In genomic region chr1:207259391-207259790, GRCh38 we compare ENCODE assay signal across 10 cellular contexts.
DNase-seq lines count a peak whose midpoint lies in the region; ATAC-seq and TF ChIP-seq lines count a peak whose summit lies in the region.
"Had no signal": no experiment of that assay in that cellular context is flagged by ENCODE, and none has a peak within 500 bp of the region (broad histone marks: within the 10 kb centered on the region; RNA-seq: fewer than 3 reads in every experiment).

No MANE protein-coding gene starts in this region.

- H3K4me3 ChIP-seq in lower lobe of right lung = no peak overlapping the region
- H3K4me3 ChIP-seq in dorsolateral prefrontal cortex = no peak overlapping the region

- TF ChIP-seq CTCF in Calu3 (IDR thresholded peaks at IDR 0.05; ENCODE audit: unreplicated experiment) (peak; percentile 49), endothelial cell (IDR thresholded peaks at IDR 0.05; ENCODE audit: unreplicated experiment) (peak; percentile 25), lower lobe of right lung (IDR thresholded peaks at IDR 0.05) (peak; percentile 52), dorsolateral prefrontal cortex (IDR thresholded peaks at IDR 0.05 in 54 of 56, conservative IDR thresholded peaks at IDR 0.05 in 2 of 56; ENCODE audit: low read depth in 1 of 56, partially characterized antibody in 56 of 56) (peak in 6 of 56 donors; percentile 5 to 18 (median 9))

- H3K27ac ChIP-seq in lower lobe of right lung (no peak overlapping the region), dorsolateral prefrontal cortex (no peak overlapping the region)

- intact Hi-C loops in Calu3 (cut with micrococcal nuclease; ENCODE audit: unreplicated experiment) = loop anchor here (2.0 kb wide), 2 partner anchors 57 to 145 kb away; no protein-coding TSS in a partner anchor
- intact Hi-C loops in lower lobe of right lung (cut with DNase I) = no loop called here
- intact Hi-C loops in dorsolateral prefrontal cortex (cut with DNase I) = no loop called here

- no peaks in the 10 kb centered on the region for H3K27me3 Mint-ChIP-seq in Calu3 (ENCODE audit: unreplicated experiment)
- no peaks in the 10 kb centered on the region for H3K27me3 Mint-ChIP-seq in endothelial cell (ENCODE audit: unreplicated experiment)

- H3K9me3 Mint-ChIP-seq in Calu3 (ENCODE audit: low read depth, unreplicated experiment) (peaks cover 7% of the 10 kb centered on the region), endothelial cell (ENCODE audit: unreplicated experiment) (peaks cover 5% of the 10 kb centered on the region)

- H3K4me1 ChIP-seq in lower lobe of right lung = no peaks in the 10 kb centered on the region

- no peak overlapping the region for H3K4me3 Mint-ChIP-seq in Calu3 (ENCODE audit: low read depth, unreplicated experiment)
- H3K4me3 Mint-ChIP-seq in endothelial cell (ENCODE audit: unreplicated experiment) = no peak overlapping the region

- peak; percentile 72 to 80 for ATAC-seq in lower lobe of right lung
- no peak for ATAC-seq in GM21737 (IDR thresholded peaks at IDR 0.05; ENCODE audit: unreplicated experiment)

- H3K9me3 ChIP-seq in lower lobe of right lung = no peaks in the 10 kb centered on the region

- H3K27ac Mint-ChIP-seq in Calu3 (ENCODE audit: unreplicated experiment) = no peak overlapping the region
- H3K27ac Mint-ChIP-seq in endothelial cell (ENCODE audit: unreplicated experiment) = no peak overlapping the region

- H3K36me3 Mint-ChIP-seq in Calu3 (ENCODE audit: insufficient read depth, unreplicated experiment) (no peaks in the 10 kb centered on the region), endothelial cell (ENCODE audit: low read depth, unreplicated experiment) (no peaks in the 10 kb centered on the region)

- H3K4me1 Mint-ChIP-seq in Calu3 (ENCODE audit: low read depth, unreplicated experiment) (no peaks in the 10 kb centered on the region), endothelial cell (ENCODE audit: unreplicated experiment) (peaks cover 4% of the 10 kb centered on the region)

- no TSS peak for BruUV-seq in Calu3 (replicated peaks; lab: Mats Ljungman, UMichigan)

- H3K27me3 ChIP-seq in lower lobe of right lung (ENCODE audit: low read depth) (no peaks in the 10 kb centered on the region), dorsolateral prefrontal cortex (no peaks in the 10 kb centered on the region)

- CTCF ChIA-PET in Calu3 (lab: Charles Lee) = interaction anchor here (0.9 to 1.7 kb wide), 2 partner anchors 46 to 146 kb away, joined by 6 to 7 read pairs; no protein-coding TSS in a partner anchor

- DNase-seq in Calu3 = peak; percentile 33
- DNase-seq in LoVo (ENCODE audit: low spot score) = peak; percentile 4
- DNase-seq in endothelial cell (ENCODE audit: low spot score) = peak; percentile 8
- DNase-seq in lower lobe of right lung = no peak
- no peak for DNase-seq in dorsolateral prefrontal cortex
- DNase-seq in NCI-H748 (lab: John Stamatoyannopoulos, UW; ENCODE audit: unreplicated experiment) = no peak
- DNase-seq in RPMI8226 = no peak
- DNase-seq: activated CD8-positive, alpha-beta memory T cell treated with anti-CD3 and anti-CD28 coated beads, Interleukin-2, amount 50 U/mL, for 48 hours; GF-D8 had no signal

- no peaks in the 10 kb centered on the region for H3K36me3 ChIP-seq in lower lobe of right lung

Comparison
In these comparisons a context has a peak if more than half of its experiments do, and no peak if none do; other contexts are left out.
1. DNase-seq: peak in Calu3 (single experiment), LoVo (single experiment) and endothelial cell (single experiment); none in lower lobe of right lung (single experiment), dorsolateral prefrontal cortex (0 of 10), NCI-H748 (single experiment) and RPMI8226 (single experiment).